ENCODE assay signal across 1 cellular context in genomic region chr1:19251305-19252196, GRCh38.
TF ChIP-seq lines count a peak whose summit lies in the region.

Gene EMC1 (minus strand): TSS chr1:19251524. CDS start chr1:19251509, 15 bp downstream.
Gene MRTO4 (plus strand): TSS chr1:19251805. CDS start chr1:19251836, 31 bp downstream.

TF ChIP-seq in HepG2, 621 proteins besides CTCF, POLR2A, EP300 and RAD21 (continued from another document and continues in another):
- TF ChIP-seq CREBL2 (CRISPR knock-in tag; IDR thresholded peaks at IDR 0.05; ENCODE audit: borderline replicate concordance) (peak; percentile 97; the same call in 1 of the 2 replicates), ZNF788 (CRISPR knock-in tag; IDR thresholded peaks at IDR 0.05; ENCODE audit: borderline replicate concordance) (no peak; the same call in 1 of the 2 replicates), FOXP4 (CRISPR knock-in tag; IDR thresholded peaks at IDR 0.05) (no peak), KLF12 (CRISPR knock-in tag; IDR thresholded peaks at IDR 0.05; ENCODE audit: borderline replicate concordance) (peak; percentile 38; the same call in 1 of the 2 replicates), MEIS2 (CRISPR knock-in tag; IDR thresholded peaks at IDR 0.05) (no peak), HOXD1 (CRISPR knock-in tag; IDR thresholded peaks at IDR 0.05) (peak; percentile 49; the same call in 1 of the 2 replicates), ZBTB21 (CRISPR knock-in tag; IDR thresholded peaks at IDR 0.05) (no peak), ZNF770 (CRISPR knock-in tag; IDR thresholded peaks at IDR 0.05) (no peak), HDAC2 (CRISPR knock-in tag; IDR thresholded peaks at IDR 0.05) (peak; percentile 63), MXD4 (CRISPR knock-in tag; IDR thresholded peaks at IDR 0.05) (peak; percentile 98), RFXAP (CRISPR knock-in tag; IDR thresholded peaks at IDR 0.05; ENCODE audit: borderline replicate concordance) (no peak), TOPORS (CRISPR knock-in tag; IDR thresholded peaks at IDR 0.05) (peak; percentile 46; the same call in 1 of the 2 replicates), CBX5 (CRISPR knock-in tag; IDR thresholded peaks at IDR 0.05; ENCODE audit: borderline replicate concordance) (peak; percentile 67; the same call in 1 of the 2 replicates), ZNF792 (CRISPR knock-in tag; IDR thresholded peaks at IDR 0.05) (peak; percentile 64), RNF2 (conservative IDR thresholded peaks at IDR 0.05; ENCODE audit: low read depth) (peak; percentile 96), RFX1 (IDR thresholded peaks at IDR 0.05) (no peak), SP4 (CRISPR knock-in tag; IDR thresholded peaks at IDR 0.05) (peak; percentile 91), RFXANK (CRISPR knock-in tag; IDR thresholded peaks at IDR 0.05) (peak; percentile 46; the same call in 1 of the 2 replicates), IKZF1 (IDR thresholded peaks at IDR 0.05) (no peak), RNF219 (CRISPR knock-in tag; IDR thresholded peaks at IDR 0.05) (0 out of 2 replicates have a peak, but pooled peaks have one; percentile 11), GFI1 (CRISPR knock-in tag; IDR thresholded peaks at IDR 0.05; ENCODE audit: borderline replicate concordance) (no peak), RARG (CRISPR knock-in tag; IDR thresholded peaks at IDR 0.05; ENCODE audit: low read depth) (no peak), HNRNPL (IDR thresholded peaks at IDR 0.05; ENCODE audit: low read depth, low read length) (no peak), DNMT1 (CRISPR knock-in tag; IDR thresholded peaks at IDR 0.05) (no peak), ZNF251 (CRISPR knock-in tag; IDR thresholded peaks at IDR 0.05) (no peak), ZNF24 (IDR thresholded peaks at IDR 0.05) (no peak), CREB1 (IDR thresholded peaks at IDR 0.05) (peak; percentile 15; the same call in 1 of the 2 replicates), CREB1 (CRISPR knock-in tag; IDR thresholded peaks at IDR 0.05) (peak; percentile 84), ZNF382 (CRISPR knock-in tag; IDR thresholded peaks at IDR 0.05; ENCODE audit: borderline replicate concordance) (no peak), ZNF343 (CRISPR knock-in tag; IDR thresholded peaks at IDR 0.05) (peak; percentile 54; the same call in 1 of the 2 replicates), SMYD3 (CRISPR knock-in tag; IDR thresholded peaks at IDR 0.05) (no peak), TERF1 (CRISPR knock-in tag; IDR thresholded peaks at IDR 0.05) (no peak), TEAD3 (CRISPR knock-in tag; optimal IDR thresholded peaks at IDR 0.05; ENCODE audit: borderline replicate concordance) (peak; percentile 80)
- TF ChIP-seq, protein P1, sequence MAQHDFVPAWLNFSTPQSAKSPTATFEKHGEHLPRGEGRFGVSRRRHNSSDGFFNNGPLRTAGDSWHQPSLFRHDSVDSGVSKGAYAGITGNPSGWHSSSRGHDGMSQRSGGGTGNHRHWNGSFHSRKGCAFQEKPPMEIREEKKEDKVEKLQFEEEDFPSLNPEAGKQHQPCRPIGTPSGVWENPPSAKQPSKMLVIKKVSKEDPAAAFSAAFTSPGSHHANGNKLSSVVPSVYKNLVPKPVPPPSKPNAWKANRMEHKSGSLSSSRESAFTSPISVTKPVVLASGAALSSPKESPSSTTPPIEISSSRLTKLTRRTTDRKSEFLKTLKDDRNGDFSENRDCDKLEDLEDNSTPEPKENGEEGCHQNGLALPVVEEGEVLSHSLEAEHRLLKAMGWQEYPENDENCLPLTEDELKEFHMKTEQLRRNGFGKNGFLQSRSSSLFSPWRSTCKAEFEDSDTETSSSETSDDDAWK (CRISPR knock-in tag; IDR thresholded peaks at IDR 0.05): no peak
- TF ChIP-seq, protein P2, sequence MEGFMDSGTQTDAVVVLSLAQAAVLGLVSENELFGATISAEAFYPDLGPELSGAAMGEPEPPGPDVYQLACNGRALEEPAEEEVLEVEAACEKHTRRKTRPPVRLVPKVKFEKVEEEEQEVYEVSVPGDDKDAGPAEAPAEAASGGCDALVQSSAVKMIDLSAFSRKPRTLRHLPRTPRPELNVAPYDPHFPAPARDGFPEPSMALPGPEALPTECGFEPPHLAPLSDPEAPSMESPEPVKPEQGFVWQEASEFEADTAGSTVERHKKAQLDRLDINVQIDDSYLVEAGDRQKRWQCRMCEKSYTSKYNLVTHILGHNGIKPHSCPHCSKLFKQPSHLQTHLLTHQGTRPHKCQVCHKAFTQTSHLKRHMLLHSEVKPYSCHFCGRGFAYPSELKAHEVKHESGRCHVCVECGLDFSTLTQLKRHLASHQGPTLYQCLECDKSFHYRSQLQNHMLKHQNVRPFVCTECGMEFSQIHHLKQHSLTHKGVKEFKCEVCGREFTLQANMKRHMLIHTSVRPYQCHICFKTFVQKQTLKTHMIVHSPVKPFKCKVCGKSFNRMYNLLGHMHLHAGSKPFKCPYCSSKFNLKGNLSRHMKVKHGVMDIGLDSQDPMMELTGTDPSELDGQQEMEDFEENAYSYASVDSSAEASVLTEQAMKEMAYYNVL (CRISPR knock-in tag; IDR thresholded peaks at IDR 0.05; ENCODE audit: borderline replicate concordance): peak; percentile 71; the same call in 1 of the 2 replicates
- TF ChIP-seq, protein P3, sequence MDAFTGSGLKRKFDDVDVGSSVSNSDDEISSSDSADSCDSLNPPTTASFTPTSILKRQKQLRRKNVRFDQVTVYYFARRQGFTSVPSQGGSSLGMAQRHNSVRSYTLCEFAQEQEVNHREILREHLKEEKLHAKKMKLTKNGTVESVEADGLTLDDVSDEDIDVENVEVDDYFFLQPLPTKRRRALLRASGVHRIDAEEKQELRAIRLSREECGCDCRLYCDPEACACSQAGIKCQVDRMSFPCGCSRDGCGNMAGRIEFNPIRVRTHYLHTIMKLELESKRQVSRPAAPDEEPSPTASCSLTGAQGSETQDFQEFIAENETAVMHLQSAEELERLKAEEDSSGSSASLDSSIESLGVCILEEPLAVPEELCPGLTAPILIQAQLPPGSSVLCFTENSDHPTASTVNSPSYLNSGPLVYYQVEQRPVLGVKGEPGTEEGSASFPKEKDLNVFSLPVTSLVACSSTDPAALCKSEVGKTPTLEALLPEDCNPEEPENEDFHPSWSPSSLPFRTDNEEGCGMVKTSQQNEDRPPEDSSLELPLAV (CRISPR knock-in tag; conservative IDR thresholded peaks at IDR 0.05; ENCODE audit: low read depth): no peak
- TF ChIP-seq, protein P4, sequence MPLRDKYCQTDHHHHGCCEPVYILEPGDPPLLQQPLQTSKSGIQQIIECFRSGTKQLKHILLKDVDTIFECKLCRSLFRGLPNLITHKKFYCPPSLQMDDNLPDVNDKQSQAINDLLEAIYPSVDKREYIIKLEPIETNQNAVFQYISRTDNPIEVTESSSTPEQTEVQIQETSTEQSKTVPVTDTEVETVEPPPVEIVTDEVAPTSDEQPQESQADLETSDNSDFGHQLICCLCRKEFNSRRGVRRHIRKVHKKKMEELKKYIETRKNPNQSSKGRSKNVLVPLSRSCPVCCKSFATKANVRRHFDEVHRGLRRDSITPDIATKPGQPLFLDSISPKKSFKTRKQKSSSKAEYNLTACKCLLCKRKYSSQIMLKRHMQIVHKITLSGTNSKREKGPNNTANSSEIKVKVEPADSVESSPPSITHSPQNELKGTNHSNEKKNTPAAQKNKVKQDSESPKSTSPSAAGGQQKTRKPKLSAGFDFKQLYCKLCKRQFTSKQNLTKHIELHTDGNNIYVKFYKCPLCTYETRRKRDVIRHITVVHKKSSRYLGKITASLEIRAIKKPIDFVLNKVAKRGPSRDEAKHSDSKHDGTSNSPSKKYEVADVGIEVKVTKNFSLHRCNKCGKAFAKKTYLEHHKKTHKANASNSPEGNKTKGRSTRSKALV (CRISPR knock-in tag; IDR thresholded peaks at IDR 0.05): no peak; the same call in 1 of the 2 replicates
- TF ChIP-seq, protein P5, sequence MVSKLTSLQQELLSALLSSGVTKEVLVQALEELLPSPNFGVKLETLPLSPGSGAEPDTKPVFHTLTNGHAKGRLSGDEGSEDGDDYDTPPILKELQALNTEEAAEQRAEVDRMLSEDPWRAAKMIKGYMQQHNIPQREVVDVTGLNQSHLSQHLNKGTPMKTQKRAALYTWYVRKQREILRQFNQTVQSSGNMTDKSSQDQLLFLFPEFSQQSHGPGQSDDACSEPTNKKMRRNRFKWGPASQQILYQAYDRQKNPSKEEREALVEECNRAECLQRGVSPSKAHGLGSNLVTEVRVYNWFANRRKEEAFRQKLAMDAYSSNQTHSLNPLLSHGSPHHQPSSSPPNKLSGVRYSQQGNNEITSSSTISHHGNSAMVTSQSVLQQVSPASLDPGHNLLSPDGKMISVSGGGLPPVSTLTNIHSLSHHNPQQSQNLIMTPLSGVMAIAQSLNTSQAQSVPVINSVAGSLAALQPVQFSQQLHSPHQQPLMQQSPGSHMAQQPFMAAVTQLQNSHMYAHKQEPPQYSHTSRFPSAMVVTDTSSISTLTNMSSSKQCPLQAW (CRISPR knock-in tag; IDR thresholded peaks at IDR 0.05): peak; percentile 79; the same call in 1 of the 2 replicates
- TF ChIP-seq, protein P6, sequence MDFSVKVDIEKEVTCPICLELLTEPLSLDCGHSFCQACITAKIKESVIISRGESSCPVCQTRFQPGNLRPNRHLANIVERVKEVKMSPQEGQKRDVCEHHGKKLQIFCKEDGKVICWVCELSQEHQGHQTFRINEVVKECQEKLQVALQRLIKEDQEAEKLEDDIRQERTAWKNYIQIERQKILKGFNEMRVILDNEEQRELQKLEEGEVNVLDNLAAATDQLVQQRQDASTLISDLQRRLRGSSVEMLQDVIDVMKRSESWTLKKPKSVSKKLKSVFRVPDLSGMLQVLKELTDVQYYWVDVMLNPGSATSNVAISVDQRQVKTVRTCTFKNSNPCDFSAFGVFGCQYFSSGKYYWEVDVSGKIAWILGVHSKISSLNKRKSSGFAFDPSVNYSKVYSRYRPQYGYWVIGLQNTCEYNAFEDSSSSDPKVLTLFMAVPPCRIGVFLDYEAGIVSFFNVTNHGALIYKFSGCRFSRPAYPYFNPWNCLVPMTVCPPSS (IDR thresholded peaks at IDR 0.05): no peak
- TF ChIP-seq, protein P7, sequence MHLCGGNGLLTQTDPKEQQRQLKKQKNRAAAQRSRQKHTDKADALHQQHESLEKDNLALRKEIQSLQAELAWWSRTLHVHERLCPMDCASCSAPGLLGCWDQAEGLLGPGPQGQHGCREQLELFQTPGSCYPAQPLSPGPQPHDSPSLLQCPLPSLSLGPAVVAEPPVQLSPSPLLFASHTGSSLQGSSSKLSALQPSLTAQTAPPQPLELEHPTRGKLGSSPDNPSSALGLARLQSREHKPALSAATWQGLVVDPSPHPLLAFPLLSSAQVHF (CRISPR knock-in tag; IDR thresholded peaks at IDR 0.05): no peak; the same call in 1 of the 2 replicates
- TF ChIP-seq, protein P8, sequence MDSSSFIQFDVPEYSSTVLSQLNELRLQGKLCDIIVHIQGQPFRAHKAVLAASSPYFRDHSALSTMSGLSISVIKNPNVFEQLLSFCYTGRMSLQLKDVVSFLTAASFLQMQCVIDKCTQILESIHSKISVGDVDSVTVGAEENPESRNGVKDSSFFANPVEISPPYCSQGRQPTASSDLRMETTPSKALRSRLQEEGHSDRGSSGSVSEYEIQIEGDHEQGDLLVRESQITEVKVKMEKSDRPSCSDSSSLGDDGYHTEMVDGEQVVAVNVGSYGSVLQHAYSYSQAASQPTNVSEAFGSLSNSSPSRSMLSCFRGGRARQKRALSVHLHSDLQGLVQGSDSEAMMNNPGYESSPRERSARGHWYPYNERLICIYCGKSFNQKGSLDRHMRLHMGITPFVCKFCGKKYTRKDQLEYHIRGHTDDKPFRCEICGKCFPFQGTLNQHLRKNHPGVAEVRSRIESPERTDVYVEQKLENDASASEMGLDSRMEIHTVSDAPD (CRISPR knock-in tag; IDR thresholded peaks at IDR 0.05): no peak
